In the genomic region with DNA sequence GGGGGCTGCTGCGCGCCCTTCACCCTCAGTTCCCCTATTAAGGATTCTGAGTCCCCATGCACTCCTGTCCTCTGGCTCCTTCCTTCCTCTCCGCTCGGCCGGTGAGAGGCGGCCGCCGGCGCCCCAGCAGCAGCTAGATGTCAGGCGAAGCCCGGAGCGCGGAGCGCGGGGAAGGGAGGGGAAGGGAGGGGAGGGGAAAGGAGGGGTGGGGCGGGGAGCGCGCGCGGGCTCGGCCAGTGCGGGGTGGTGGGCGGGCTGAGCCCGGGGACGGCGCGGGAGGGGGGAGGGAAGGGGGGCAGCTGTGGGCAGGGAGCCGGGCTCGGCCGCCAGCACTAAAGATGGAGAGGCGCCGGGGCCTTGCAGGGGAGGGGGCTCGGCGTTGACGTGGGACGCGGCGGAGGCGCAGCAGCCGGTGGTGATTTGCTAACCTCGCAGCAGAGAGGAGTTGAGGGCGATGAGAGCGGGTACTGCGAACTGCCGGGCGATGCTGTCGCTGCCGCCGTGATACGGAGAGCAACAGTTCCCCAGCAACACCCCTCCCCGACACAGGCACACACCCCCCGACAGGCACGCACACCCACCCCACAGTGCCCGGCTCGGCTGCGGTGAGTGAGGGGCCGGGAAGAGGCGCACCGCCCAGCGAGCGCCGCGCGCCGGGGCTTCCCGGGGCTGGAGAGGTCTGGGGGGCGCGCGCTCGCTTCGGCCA, we compare ENCODE assay signal across 8 cellular contexts. TPM values are rescaled to one million over a fixed set of nuclear protein-coding genes. Genes with fewer than 3 reads are reported as not detected.
DNase-seq lines count a peak whose midpoint lies in the region; ATAC-seq and TF ChIP-seq lines count a peak whose summit lies in the region.

A gene with protein sequence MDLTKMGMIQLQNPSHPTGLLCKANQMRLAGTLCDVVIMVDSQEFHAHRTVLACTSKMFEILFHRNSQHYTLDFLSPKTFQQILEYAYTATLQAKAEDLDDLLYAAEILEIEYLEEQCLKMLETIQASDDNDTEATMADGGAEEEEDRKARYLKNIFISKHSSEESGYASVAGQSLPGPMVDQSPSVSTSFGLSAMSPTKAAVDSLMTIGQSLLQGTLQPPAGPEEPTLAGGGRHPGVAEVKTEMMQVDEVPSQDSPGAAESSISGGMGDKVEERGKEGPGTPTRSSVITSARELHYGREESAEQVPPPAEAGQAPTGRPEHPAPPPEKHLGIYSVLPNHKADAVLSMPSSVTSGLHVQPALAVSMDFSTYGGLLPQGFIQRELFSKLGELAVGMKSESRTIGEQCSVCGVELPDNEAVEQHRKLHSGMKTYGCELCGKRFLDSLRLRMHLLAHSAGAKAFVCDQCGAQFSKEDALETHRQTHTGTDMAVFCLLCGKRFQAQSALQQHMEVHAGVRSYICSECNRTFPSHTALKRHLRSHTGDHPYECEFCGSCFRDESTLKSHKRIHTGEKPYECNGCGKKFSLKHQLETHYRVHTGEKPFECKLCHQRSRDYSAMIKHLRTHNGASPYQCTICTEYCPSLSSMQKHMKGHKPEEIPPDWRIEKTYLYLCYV (plus strand): TSS at position 434 of the 706 bp plus-strand sequence. CDS start 3,590 bp downstream, outside the sequence.

- peak within 1 kb of the TSS; percentile 76 to 100 (median 82) for H3K4me3 ChIP-seq in adrenal gland
- peak within 1 kb of the TSS; percentile 77 to 98 (median 94) for H3K4me3 ChIP-seq in heart right ventricle
- H3K4me3 ChIP-seq in ovary: peak within 1 kb of the TSS; percentile 99

- intact Hi-C loops in adrenal gland (cut with DNase I): loop anchor here in 1 of 2 donors (5.0 kb wide), 1 partner anchor 198 kb away; no protein-coding TSS in a partner anchor
- intact Hi-C loops in heart right ventricle (cut with DNase I): loop anchor here in 8 of 10 donors (1.0 to 5.0 kb wide), 11 partner anchors 23 to 201 kb away; no protein-coding TSS in a partner anchor
- intact Hi-C loops in ovary (cut with DNase I): loop anchor here in 1 of 4 donors (5.0 to 10.0 kb wide), 2 partner anchors 165 to 203 kb away; no protein-coding TSS in a partner anchor

- H3K4me1 ChIP-seq in adrenal gland (replicated peaks in 1 of 2) (peaks cover 36 to 59% of the 10 kb centered on the region in 2 donors), heart right ventricle (peaks cover 14 to 60% (median 54%) of the 10 kb centered on the region in 9 donors), ovary (ENCODE audit: insufficient read depth) (peaks cover 15% of the 10 kb centered on the region)

- H3K4me1 Mint-ChIP-seq in IgD-negative memory B cell: peaks cover 0 to 8% (median 5%) of the 10 kb centered on the region in 3 donors

- 0 to 1% (median 0%) methylated on average over 10 to 71 of the region's 71 CpGs for WGBS in adrenal gland, 4 donors
- WGBS in heart right ventricle, 2 donors: 1% methylated on average over 46 to 71 of the region's 71 CpGs
- 0 to 1% (median 1%) methylated on average over 42 to 71 of the region's 71 CpGs for WGBS in ovary, 3 donors

- ATAC-seq in heart right ventricle (peak; percentile 71 to 89 (median 78)), GM21381 (IDR thresholded peaks at IDR 0.05; ENCODE audit: unreplicated experiment) (no peak)

- peaks cover 42% of the 10 kb centered on the region for H3K27me3 Mint-ChIP-seq in IgD-negative memory B cell

- H3K27me3 ChIP-seq in adrenal gland (no peaks in the 10 kb centered on the region), heart right ventricle (peaks cover 0 to 20% (median 0%) of the 10 kb centered on the region in 7 donors), ovary (no peaks in the 10 kb centered on the region)

- H3K36me3 Mint-ChIP-seq in IgD-negative memory B cell: no peaks in the 10 kb centered on the region

- TF ChIP-seq CTCF in adrenal gland (IDR thresholded peaks at IDR 0.05) (peak in 3 of 6 experiments; percentile 19 to 35 (median 27)), heart right ventricle (IDR thresholded peaks at IDR 0.05) (peak in 7 of 9 donors; percentile 30 to 70 (median 40)), ovary (IDR thresholded peaks at IDR 0.05) (peak in 1 of 3 donors; percentile 16)

- H3K9me3 ChIP-seq in adrenal gland (replicated peaks in 1 of 3): no peaks in the 10 kb centered on the region
- H3K9me3 ChIP-seq in heart right ventricle: no peaks in the 10 kb centered on the region
- no peaks in the 10 kb centered on the region for H3K9me3 ChIP-seq in ovary

- peak within 1 kb of the TSS; percentile 78 to 99 (median 93) for H3K27ac ChIP-seq in adrenal gland
- peak within 1 kb of the TSS; percentile 92 to 100 (median 97) for H3K27ac ChIP-seq in heart right ventricle
- peak within 1 kb of the TSS; percentile 87 to 100 for H3K27ac ChIP-seq in ovary

- peak; percentile 82 to 93 for TF ChIP-seq POLR2A in adrenal gland (IDR thresholded peaks at IDR 0.05)
- TF ChIP-seq POLR2A in ovary (IDR thresholded peaks at IDR 0.05): peak; percentile 44

- no peak for TF ChIP-seq EP300 in ovary (IDR thresholded peaks at IDR 0.05)

- H3K4me3 Mint-ChIP-seq in IgD-negative memory B cell: peak within 1 kb of the TSS; percentile 88 to 94 (median 92)

- no peaks in the 10 kb centered on the region for H3K9me3 Mint-ChIP-seq in IgD-negative memory B cell

- H3K36me3 ChIP-seq in adrenal gland (replicated peaks in 1 of 2): peaks cover 0 to 15% of the 10 kb centered on the region in 2 donors
- peaks cover 0 to 16% (median 14%) of the 10 kb centered on the region in 9 donors for H3K36me3 ChIP-seq in heart right ventricle
- H3K36me3 ChIP-seq in ovary: peaks cover under 1% of the 10 kb centered on the region

- DNase-seq in SKM-1 (lab: John Stamatoyannopoulos, UW; ENCODE audit: unreplicated experiment): peak; percentile 85
- peak; percentile 86 to 96 (median 92) for DNase-seq in adrenal gland
- DNase-seq in heart right ventricle: peak; percentile 88 to 90
- peak; percentile 91 to 92 (median 92) for DNase-seq in ovary
- DNase-seq in foreskin melanocyte: no peak
- no peak for DNase-seq in GM19240 (ENCODE audit: insufficient read length, low spot score)

- no peak within 1 kb of the TSS for H3K27ac Mint-ChIP-seq in IgD-negative memory B cell

RNA-seq across cellular contexts. Expression of the gene that starts here (rescaled TPM):
- polyA plus RNA-seq in IgD-negative memory B cell (9.7 TPM), adrenal gland (10 to 100 TPM; 16.0 to 36.0 (median 16.0) TPM), heart right ventricle (10 to 100 TPM; 21.1 to 39.6 TPM), ovary (10 to 100 TPM; 20.0 to 41.4 TPM)
- total RNA-seq in adrenal gland (100 to 1,000 TPM in 1 of 8 donors, 10 to 100 TPM in 7; 25.3 to 119 (median 68.6) TPM), heart right ventricle (100 to 1,000 TPM in 1 of 10 donors, 10 to 100 TPM in 9; 18.3 to 108 (median 72.9) TPM), ovary (100 to 1,000 TPM in 3 of 7 donors, 10 to 100 TPM in 4; 12.7 to 160 (median 94.6) TPM)

Comparison
In these comparisons a context has a peak if more than half of its experiments do, and no peak if none do; other contexts are left out.
1. DNase-seq: peak in SKM-1 (single experiment), adrenal gland (7 of 7), heart right ventricle (2 of 2) and ovary (5 of 5); none in foreskin melanocyte (single experiment) and GM19240 (single experiment).
2. Peak in every context shown above with its lines, with median percentiles within 50 percentile points of each other: H3K27ac ChIP-seq and H3K4me3 ChIP-seq.